17 cellular contexts compared by ENCODE assay signal in genomic region chr6:30940361-30941001, GRCh38. TPM values are rescaled to one million over a fixed set of nuclear protein-coding genes. Genes with fewer than 3 reads are reported as not detected.
"Had no signal": no experiment of that assay in that cellular context is flagged by ENCODE, and none has a peak within 500 bp of the region (broad histone marks: within the 10 kb centered on the region; RNA-seq: fewer than 3 reads in every experiment).

MUCL3 (plus strand) TSS chr6:30940973; CDS start chr6:30941000, 27 bp downstream.

- H3K4me3 ChIP-seq: body of pancreas, esophagus muscularis mucosa, tibial nerve had no signal

- H3K36me3 ChIP-seq: esophagus muscularis mucosa, tibial nerve had no signal

- ATAC-seq: body of pancreas had no signal

- H3K27me3 ChIP-seq: body of pancreas, tibial nerve had no signal

- DNase-seq: activated B cell treated with CpG ODN at 0.5 μM for 24 hours; activated CD4-positive, alpha-beta T cell treated with anti-CD3 and anti-CD28 coated beads, Interleukin-2, amount 10 ng/mL, durations not matched to agents 7 days and 5 days; activated T-cell treated with anti-CD3 and anti-CD28 coated beads, Interleukin-2, amount 50 U/mL, for 1 hour; body of pancreas; endodermal cell; foreskin fibroblast; glutamatergic neuron; stimulated activated CD4-positive, alpha-beta T cell treated with anti-CD3 and anti-CD28 coated beads, Interleukin-4, amount 100 ng/mL, for 4 hours; T-helper 2 cell had no signal

- H3K9me3 ChIP-seq: body of pancreas, esophagus muscularis mucosa, tibial nerve had no signal

- H3K9ac ChIP-seq: parathyroid adenoma had no signal

- H3K27ac ChIP-seq: esophagus muscularis mucosa, parathyroid adenoma, tibial nerve had no signal

RNA-seq across cellular contexts. Expression of gene MUCL3, which starts in this region (rescaled TPM):
- total RNA-seq: activated B cell treated with CpG ODN at 0.5 μM for 24 hours; activated CD4-positive, alpha-beta T cell treated with anti-CD3 and anti-CD28 coated beads, Interleukin-2, amount 10 ng/mL, durations not matched to agents 7 days and 5 days; activated CD8-positive, alpha-beta memory T cell treated with anti-CD3 and anti-CD28 coated beads for 36 hours; dermis microvascular lymphatic vessel endothelial cell; esophagus muscularis mucosa; myocyte; neural crest cell; skeletal muscle tissue had no signal
